10 cellular contexts compared by ENCODE assay signal in genomic region chr11:75403037-75403436, GRCh38. TPM values are rescaled to one million over a fixed set of nuclear protein-coding genes. Genes with fewer than 3 reads are reported as not detected.
DNase-seq lines count a peak whose midpoint lies in the region; ATAC-seq, FAIRE-seq and TF ChIP-seq lines count a peak whose summit lies in the region.
"Had no signal": no experiment of that assay in that cellular context is flagged by ENCODE, and none has a peak within 500 bp of the region (broad histone marks: within the 10 kb centered on the region; RNA-seq: fewer than 3 reads in every experiment).

No MANE protein-coding gene starts in this region.

- intact Hi-C loops in HepG2 (cut with micrococcal nuclease; ENCODE audit: unreplicated experiment): no loop called here
- intact Hi-C loops in right lobe of liver (cut with DNase I): no loop called here

- H3K9me3 Mint-ChIP-seq in T-cell (no peaks in the 10 kb centered on the region), glutamatergic neuron (ENCODE audit: unreplicated experiment) (peaks cover 5% of the 10 kb centered on the region)

- H3K27me3 ChIP-seq in HepG2 (ENCODE audit: control insufficient read depth in 1 of 2, insufficient read depth in 2 of 2, low read length in 2 of 2) (peaks cover 0 to 6% of the 10 kb centered on the region in 2 experiments; a peak in 1 of 5 replicates), right lobe of liver (no peaks in the 10 kb centered on the region)

- H4K20me1 ChIP-seq in HepG2 (ENCODE audit: insufficient read depth, low read length): peaks cover 80% of the 10 kb centered on the region

- H3K4me1 Mint-ChIP-seq in T-cell: peaks cover 58 to 63% (median 58%) of the 10 kb centered on the region in 3 donors
- peaks cover 28% of the 10 kb centered on the region for H3K4me1 Mint-ChIP-seq in glutamatergic neuron (ENCODE audit: low read depth, unreplicated experiment)

- POLR2A ChIA-PET in HepG2 (lab: Yijun Ruan, JAX) (interaction anchor here (0.5 to 1.2 kb wide), 2 partner anchors 19 to 23 kb away, joined by 3 to 4 read pairs; no protein-coding TSS in a partner anchor), T-cell (lab: Charles Lee) (no interaction called here)

- H3K36me3 Mint-ChIP-seq in T-cell (peaks cover 53% of the 10 kb centered on the region), glutamatergic neuron (ENCODE audit: unreplicated experiment) (no peaks in the 10 kb centered on the region)

- H3K9me3 ChIP-seq in HepG2 (ENCODE audit: low read length) (no peaks in the 10 kb centered on the region), right lobe of liver (no peaks in the 10 kb centered on the region)

- no peak overlapping the region for H2AFZ ChIP-seq in HepG2 (ENCODE audit: low read length)

- H3K4me1 ChIP-seq in HepG2 (ENCODE audit: insufficient read depth, low read length): peaks cover 39% of the 10 kb centered on the region
- peaks cover 0 to 17% (median 3%) of the 10 kb centered on the region in 4 donors for H3K4me1 ChIP-seq in right lobe of liver

- BruUV-seq in HepG2 (replicated peaks; lab: Mats Ljungman, UMichigan): no TSS peak

- peak overlapping the region in 1 of 3 experiments; percentile 96; a peak in 1 of 6 replicates for H3K4me3 ChIP-seq in HepG2 (replicated peaks in 1 of 3; ENCODE audit: insufficient read depth in 1 of 3, low read depth in 2 of 3, low read length in 3 of 3)
- no peak overlapping the region for H3K4me3 ChIP-seq in right lobe of liver

- ATAC-seq in HepG2 (no peak), right lobe of liver (no peak), T-cell (replicated peaks in 1 of 4) (no peak), HG03354 (IDR thresholded peaks at IDR 0.05; ENCODE audit: poor library complexity, severe bottlenecking, unreplicated experiment) (no peak), GM19023 (IDR thresholded peaks at IDR 0.05; ENCODE audit: unreplicated experiment) (no peak)
- ATAC-seq: activated CD4-positive, CD25-positive, alpha-beta regulatory T cell treated with anti-CD3 and anti-CD28 coated beads, Interleukin-2, amount 50 U/mL, for 24 hours; sciatic nerve had no signal

- CTCF ChIA-PET in HepG2 (lab: Yijun Ruan, JAX; ENCODE audit: low intra/inter-chr PET ratio, low total read pairs): no interaction called here
- CTCF ChIA-PET in T-cell (lab: Charles Lee): interaction anchor here in 1 of 2 donors (1.6 kb wide), 1 partner anchor 127 kb away, joined by 3 read pairs; no protein-coding TSS in a partner anchor

- H3K27ac Mint-ChIP-seq in T-cell (peak overlapping the region; percentile 71 to 97), glutamatergic neuron (ENCODE audit: unreplicated experiment) (peak overlapping the region; percentile 56)

- peaks cover 57% of the 10 kb centered on the region for H3K79me2 ChIP-seq in HepG2 (ENCODE audit: insufficient read depth, low read length)

- DNase-seq in HepG2 (ENCODE audit: low spot score) (no peak), right lobe of liver (no peak), T-cell (no peak), glutamatergic neuron (no peak), G401 (ENCODE audit: low spot score) (no peak), A172 (ENCODE audit: low spot score) (no peak)

- peak overlapping the region; percentile 89 for H3K4me2 ChIP-seq in HepG2 (ENCODE audit: low read depth, low read length)

- no peak for TF ChIP-seq RAD21 in HepG2 (CRISPR knock-in tag; IDR thresholded peaks at IDR 0.05)

- H3K27ac ChIP-seq in HepG2 (ENCODE audit: extremely low read length, insufficient read depth, low read length) (peak overlapping the region; percentile 16), right lobe of liver (no peak overlapping the region)

- FAIRE-seq in HepG2 (lab: Jason Lieb, UNC): no peak

- H3K9ac ChIP-seq in HepG2 (ENCODE audit: insufficient read depth, low read depth, low read length): no peak overlapping the region

- peak overlapping the region in 1 of 3 donors; percentile 3 for H3K4me3 Mint-ChIP-seq in T-cell
- H3K4me3 Mint-ChIP-seq in glutamatergic neuron (ENCODE audit: unreplicated experiment): peak overlapping the region; percentile 99

- H3K27me3 Mint-ChIP-seq in T-cell (no peaks in the 10 kb centered on the region), glutamatergic neuron (ENCODE audit: unreplicated experiment) (peaks cover 4% of the 10 kb centered on the region)

- WGBS in HepG2 (ENCODE audit: low lambda C conversion rate): 94% methylated on average over 1 of the region's 1 CpG
- 50% methylated on average over 1 of the region's 1 CpG for WGBS in right lobe of liver (ENCODE audit: insufficient coverage, low coverage, low lambda C conversion rate, missing lambda C conversion rate)

- TF ChIP-seq EP300 in HepG2 (IDR thresholded peaks at IDR 0.05; ENCODE audit: low read depth in 2 of 2, low read length in 2 of 2): no peak
- no peak for TF ChIP-seq EP300 in HepG2 (CRISPR knock-in tag; IDR thresholded peaks at IDR 0.05; ENCODE audit: borderline replicate concordance)

- TF ChIP-seq CTCF in HepG2 (CRISPR knock-in tag; IDR thresholded peaks at IDR 0.05): no peak
- no peak for TF ChIP-seq CTCF in right lobe of liver (IDR thresholded peaks at IDR 0.05)
- no peak for TF ChIP-seq CTCF in glutamatergic neuron (IDR thresholded peaks at IDR 0.05; ENCODE audit: partially characterized antibody, unreplicated experiment)

- TF ChIP-seq POLR2A in HepG2 (IDR thresholded peaks at IDR 0.05; ENCODE audit: insufficient read depth in 1 of 2, low read depth in 2 of 2, low read length in 2 of 2): peak in 1 of 2 experiments; percentile 18; a peak in 1 of 4 replicates
- TF ChIP-seq POLR2A in right lobe of liver (IDR thresholded peaks at IDR 0.05): no peak

- in situ Hi-C loops in HepG2 (cut with HindIII; ENCODE audit: extremely low pct_ligation_motif_present, low pct_unique_long_range_greater_than_20kb): no loop called here
- in situ Hi-C loops in G401 (cut with HindIII; ENCODE audit: low sequenced_read_pairs): no loop called here

- H3K36me3 ChIP-seq in HepG2 (replicated peaks in 1 of 2; ENCODE audit: control insufficient read depth in 1 of 2, insufficient read depth in 2 of 2, low read length in 2 of 2) (peaks cover 25 to 62% of the 10 kb centered on the region in 2 experiments), right lobe of liver (peaks cover 8 to 65% (median 37%) of the 10 kb centered on the region in 4 donors)

RNA-seq across cellular contexts. Expression of gene RPS3, which starts 3.7 kb away (rescaled TPM):
- 2,143 and 2,814 TPM in 2 replicates for total RNA-seq in HepG2 (2016; rRNA removed; fragmentation: Illumina TruSeq; extraction: Trizol)
- total RNA-seq in HepG2 (2016; cell fraction: cytosol; rRNA removed; fragmentation: Illumina TruSeq; extraction: Trizol; ENCODE audit: low read depth): 3,026 and 3,837 TPM in 2 replicates
- 2,366 and 2,701 TPM in 2 replicates for total RNA-seq in HepG2 (2016; cell fraction: insoluble cytoplasmic fraction; rRNA removed; fragmentation: Illumina TruSeq; extraction: Trizol)
- 5,197 and 5,735 TPM in 2 replicates for total RNA-seq in HepG2 (2016; cell fraction: membrane; rRNA removed; fragmentation: Illumina TruSeq; extraction: Trizol)
- 799 and 826 TPM in 2 replicates for total RNA-seq in HepG2 (2016; cell fraction: nucleus; rRNA removed; fragmentation: Illumina TruSeq; extraction: Trizol)
- polyA plus RNA-seq in HepG2 (2011; rRNA removed): 3,295 and 3,616 TPM in 2 replicates
- polyA plus RNA-seq in HepG2 (2011; cell fraction: cytosol; rRNA removed): 3,790 and 3,975 TPM in 2 replicates
- 1,120 and 1,329 TPM in 2 replicates for polyA plus RNA-seq in HepG2 (2011; cell fraction: nucleus; rRNA removed)
- polyA plus RNA-seq in HepG2 (2012): 4,677 and 5,383 TPM in 2 replicates
- polyA plus RNA-seq in HepG2 (2016; cell fraction: cytosol; fragmentation: Illumina TruSeq; extraction: Trizol; ENCODE audit: low read depth): 4,653 and 5,328 TPM in 2 replicates
- 3,740 and 3,849 TPM in 2 replicates for polyA plus RNA-seq in HepG2 (2016; cell fraction: insoluble cytoplasmic fraction; fragmentation: Illumina TruSeq; extraction: Trizol; ENCODE audit: low read depth)
- polyA plus RNA-seq in HepG2 (2016; cell fraction: membrane; fragmentation: Illumina TruSeq; extraction: Trizol; ENCODE audit: low read depth): 7,247 and 7,550 TPM in 2 replicates
- polyA plus RNA-seq in HepG2 (2016; cell fraction: nucleus; fragmentation: Illumina TruSeq; extraction: Trizol; ENCODE audit: insufficient read depth, low read depth): 2,020 and 2,028 TPM in 2 replicates
- 1,170 and 2,337 TPM in 2 replicates for polyA minus RNA-seq in HepG2 (2011; rRNA and poly(A)+ RNA removed; ENCODE audit: low replicate concordance)
- 547 and 597 TPM in 2 replicates for polyA minus RNA-seq in HepG2 (2011; cell fraction: cytosol; rRNA and poly(A)+ RNA removed)
- 281 and 352 TPM in 2 replicates for polyA minus RNA-seq in HepG2 (2011; cell fraction: nucleus; rRNA and poly(A)+ RNA removed)
- 100 to 1,000 TPM; 311 to 560 (median 447) TPM for total RNA-seq in right lobe of liver
- total RNA-seq in T-cell: 1,000 to 10,000 TPM; 4,604 to 5,380 (median 4,830) TPM
- total RNA-seq in glutamatergic neuron (ENCODE audit: unreplicated experiment): 1,391 TPM
- total RNA-seq in G401 (2014; rRNA removed; shearing (Covaris generic)): 2,959 and 3,951 TPM in 2 replicates
- total RNA-seq in A172 (2014; rRNA removed; shearing (Covaris generic)): 1,638 and 1,693 TPM in 2 replicates

RNA-seq across cellular contexts. Expression of gene KLHL35, which starts 30.0 kb away (rescaled TPM):
- not detected in 2 replicates for total RNA-seq in HepG2 (2016; rRNA removed; fragmentation: Illumina TruSeq; extraction: Trizol)
- total RNA-seq in HepG2 (2016; cell fraction: cytosol; rRNA removed; fragmentation: Illumina TruSeq; extraction: Trizol; ENCODE audit: low read depth): not detected in 2 replicates
- total RNA-seq in HepG2 (2016; cell fraction: insoluble cytoplasmic fraction; rRNA removed; fragmentation: Illumina TruSeq; extraction: Trizol): not detected in 2 replicates
- total RNA-seq in HepG2 (2016; cell fraction: membrane; rRNA removed; fragmentation: Illumina TruSeq; extraction: Trizol): not detected in 2 replicates
- total RNA-seq in HepG2 (2016; cell fraction: nucleus; rRNA removed; fragmentation: Illumina TruSeq; extraction: Trizol): not detected in 2 replicates
- polyA plus RNA-seq in HepG2 (2011; rRNA removed): not detected in 2 replicates
- 0.03 TPM in 1 of 2 replicates, not detected in the other for polyA plus RNA-seq in HepG2 (2011; cell fraction: cytosol; rRNA removed)
- polyA plus RNA-seq in HepG2 (2011; cell fraction: nucleus; rRNA removed): 0.10 and 0.14 TPM in 2 replicates
- 0.12 TPM in 1 of 2 replicates, not detected in the other for polyA plus RNA-seq in HepG2 (2012)
- polyA plus RNA-seq in HepG2 (2016; cell fraction: cytosol; fragmentation: Illumina TruSeq; extraction: Trizol; ENCODE audit: low read depth): not detected in 2 replicates
- polyA plus RNA-seq in HepG2 (2016; cell fraction: insoluble cytoplasmic fraction; fragmentation: Illumina TruSeq; extraction: Trizol; ENCODE audit: low read depth): not detected in 2 replicates
- not detected in 2 replicates for polyA plus RNA-seq in HepG2 (2016; cell fraction: membrane; fragmentation: Illumina TruSeq; extraction: Trizol; ENCODE audit: low read depth)
- polyA plus RNA-seq in HepG2 (2016; cell fraction: nucleus; fragmentation: Illumina TruSeq; extraction: Trizol; ENCODE audit: insufficient read depth, low read depth): 1.3 TPM in 1 of 2 replicates, not detected in the other
- 9.7 TPM in 1 of 2 replicates, not detected in the other for polyA minus RNA-seq in HepG2 (2011; rRNA and poly(A)+ RNA removed; ENCODE audit: low replicate concordance)
- 0.70 TPM in 1 of 2 replicates, not detected in the other for polyA minus RNA-seq in HepG2 (2011; cell fraction: cytosol; rRNA and poly(A)+ RNA removed)
- 0.64 TPM in 1 of 2 replicates, not detected in the other for polyA minus RNA-seq in HepG2 (2011; cell fraction: nucleus; rRNA and poly(A)+ RNA removed)
- under 1 TPM in 1 of 6 experiments, not detected in 5; 0.09 TPM for total RNA-seq in right lobe of liver
- total RNA-seq in T-cell: 1 to 10 TPM in 4 of 5 donors, under 1 TPM in 1; 0.33 to 2.9 (median 1.5) TPM
- total RNA-seq in glutamatergic neuron (ENCODE audit: unreplicated experiment): 41.4 TPM
- not detected in 2 replicates for total RNA-seq in G401 (2014; rRNA removed; shearing (Covaris generic))
- total RNA-seq in A172 (2014; rRNA removed; shearing (Covaris generic)): 0.07 TPM in 1 of 2 replicates, not detected in the other

RNA-seq across cellular contexts. Expression of gene ARRB1, which starts 51.6 kb away (rescaled TPM):
- total RNA-seq in HepG2 (2016; rRNA removed; fragmentation: Illumina TruSeq; extraction: Trizol) (22.5 and 25.2 TPM in 2 replicates), right lobe of liver (10 to 100 TPM in 5 of 6 experiments, 1 to 10 TPM in 1; 8.6 to 26.4 (median 24.5) TPM), T-cell (10 to 100 TPM; 37.2 to 57.3 (median 47.3) TPM), glutamatergic neuron (ENCODE audit: unreplicated experiment) (38.0 TPM)
- 15.2 and 19.6 TPM in 2 replicates for total RNA-seq in HepG2 (2016; cell fraction: cytosol; rRNA removed; fragmentation: Illumina TruSeq; extraction: Trizol; ENCODE audit: low read depth)
- 21.7 and 25.0 TPM in 2 replicates for total RNA-seq in HepG2 (2016; cell fraction: insoluble cytoplasmic fraction; rRNA removed; fragmentation: Illumina TruSeq; extraction: Trizol)
- total RNA-seq in HepG2 (2016; cell fraction: membrane; rRNA removed; fragmentation: Illumina TruSeq; extraction: Trizol): 20.4 and 20.9 TPM in 2 replicates
- total RNA-seq in HepG2 (2016; cell fraction: nucleus; rRNA removed; fragmentation: Illumina TruSeq; extraction: Trizol): 15.7 and 24.9 TPM in 2 replicates
- polyA plus RNA-seq in HepG2 (2011; rRNA removed): 35.7 and 35.9 TPM in 2 replicates
- polyA plus RNA-seq in HepG2 (2011; cell fraction: cytosol; rRNA removed): 33.5 and 41.0 TPM in 2 replicates
- 50.3 and 56.4 TPM in 2 replicates for polyA plus RNA-seq in HepG2 (2011; cell fraction: nucleus; rRNA removed)
- polyA plus RNA-seq in HepG2 (2012): 25.7 and 29.8 TPM in 2 replicates
- polyA plus RNA-seq in HepG2 (2016; cell fraction: cytosol; fragmentation: Illumina TruSeq; extraction: Trizol; ENCODE audit: low read depth): 19.3 and 20.1 TPM in 2 replicates
- polyA plus RNA-seq in HepG2 (2016; cell fraction: insoluble cytoplasmic fraction; fragmentation: Illumina TruSeq; extraction: Trizol; ENCODE audit: low read depth): 33.2 and 40.0 TPM in 2 replicates
- 23.0 and 27.7 TPM in 2 replicates for polyA plus RNA-seq in HepG2 (2016; cell fraction: membrane; fragmentation: Illumina TruSeq; extraction: Trizol; ENCODE audit: low read depth)
- polyA plus RNA-seq in HepG2 (2016; cell fraction: nucleus; fragmentation: Illumina TruSeq; extraction: Trizol; ENCODE audit: insufficient read depth, low read depth): 26.7 and 32.1 TPM in 2 replicates
- 48.7 and 175 TPM in 2 replicates for polyA minus RNA-seq in HepG2 (2011; rRNA and poly(A)+ RNA removed; ENCODE audit: low replicate concordance)
- 37.4 and 40.0 TPM in 2 replicates for polyA minus RNA-seq in HepG2 (2011; cell fraction: cytosol; rRNA and poly(A)+ RNA removed)
- polyA minus RNA-seq in HepG2 (2011; cell fraction: nucleus; rRNA and poly(A)+ RNA removed): 68.6 and 72.2 TPM in 2 replicates
- 39.0 and 44.6 TPM in 2 replicates for total RNA-seq in G401 (2014; rRNA removed; shearing (Covaris generic))
- 18.4 and 22.2 TPM in 2 replicates for total RNA-seq in A172 (2014; rRNA removed; shearing (Covaris generic))

Comparison
In these comparisons a context has a peak if more than half of its experiments do, and no peak if none do; other contexts are left out.
1. RNA of gene KLHL35, which starts 30.0 kb away (total RNA-seq): 41.4 TPM in glutamatergic neuron (single experiment); 0.33 to 2.9 TPM in T-cell, not detected in HepG2, 0.09 TPM in right lobe of liver, not detected in G401 and 0.07 TPM in A172; every median in the first group is over 10 times any median in the second.